29 cellular contexts compared by ENCODE assay signal in genomic region chr1:224805889-224806288, GRCh38.
"Had no signal": no experiment of that assay in that cellular context is flagged by ENCODE, and none has a peak within 500 bp of the region (broad histone marks: within the 10 kb centered on the region; RNA-seq: fewer than 3 reads in every experiment).

No MANE protein-coding gene starts in this region.

- H3K4me2 ChIP-seq: hepatocyte had no signal

- FAIRE-seq: astrocyte had no signal

- ATAC-seq: activated CD4-positive, alpha-beta T cell treated with anti-CD3 and anti-CD28 coated beads for 36 hours; activated CD8-positive, alpha-beta memory T cell treated with anti-CD3 and anti-CD28 coated beads, Interleukin-2, amount 10 ng/mL, durations not matched to agents 7 days and 5 days; activated CD8-positive, alpha-beta T cell treated with anti-CD3 and anti-CD28 coated beads, Interleukin-2, amount 10 ng/mL, durations not matched to agents 7 days and 5 days; activated naive CD4-positive, alpha-beta T cell treated with anti-CD3 and anti-CD28 coated beads, Interleukin-2, amount 50 U/mL, for 72 hours; effector memory CD8-positive, alpha-beta T cell; foreskin keratinocyte; gastrocnemius medialis; heart right ventricle had no signal

- H3K79me2 ChIP-seq: hepatocyte had no signal

- H3K36me3 ChIP-seq: brain microvascular endothelial cell, esophagus muscularis mucosa, gastrocnemius medialis, heart right ventricle had no signal

- H2AFZ ChIP-seq: hepatocyte had no signal

- H3K4me3 ChIP-seq: esophagus muscularis mucosa, gastrocnemius medialis, heart right ventricle, hepatocyte had no signal

- H3K27ac ChIP-seq: brain microvascular endothelial cell, esophagus muscularis mucosa, foreskin keratinocyte, gastrocnemius medialis, heart right ventricle, hepatocyte had no signal

- H3K4me1 ChIP-seq: foreskin keratinocyte, gastrocnemius medialis, heart right ventricle had no signal

- H3K27me3 ChIP-seq: brain microvascular endothelial cell, esophagus muscularis mucosa, foreskin keratinocyte, gastrocnemius medialis, hepatocyte had no signal

- DNase-seq: activated CD4-positive, alpha-beta memory T cell treated with anti-CD3 and anti-CD28 coated beads for 36 hours; activated CD4-positive, alpha-beta T cell treated with anti-CD3 and anti-CD28 coated beads for 36 hours; activated CD4-positive, alpha-beta T cell treated with anti-CD3 and anti-CD28 coated beads, Interleukin-2, amount 10 ng/mL, durations not matched to agents 24 days and 14 days; activated CD4-positive, CD25-positive, alpha-beta regulatory T cell; activated CD4-positive, CD25-positive, alpha-beta regulatory T cell treated with anti-CD3 and anti-CD28 coated beads, Interleukin-2, amount 50 U/mL, for 72 hours; activated CD8-positive, alpha-beta memory T cell treated with anti-CD3 and anti-CD28 coated beads, Interleukin-2, amount 10 ng/mL, durations not matched to agents 7 days and 5 days; activated CD8-positive, alpha-beta memory T cell treated with anti-CD3 and anti-CD28 coated beads, Interleukin-2, amount 50 U/mL, for 4 hours; activated CD8-positive, alpha-beta T cell treated with anti-CD3 and anti-CD28 coated beads, Interleukin-2, amount 10 ng/mL, durations not matched to agents 7 days and 5 days; activated gamma-delta T cell; activated naive CD4-positive, alpha-beta T cell; activated naive CD4-positive, alpha-beta T cell treated with anti-CD3 and anti-CD28 coated beads, Interleukin-2, amount 10 ng/mL, durations not matched to agents 7 days and 5 days; activated naive CD8-positive, alpha-beta T cell treated with anti-CD3 and anti-CD28 coated beads, Interleukin-2, amount 10 ng/mL, durations not matched to agents 7 days and 5 days; activated T-cell treated with anti-CD3 and anti-CD28 coated beads, Interleukin-2, amount 50 U/mL, for 1 hour; activated T-cell treated with anti-CD3 and anti-CD28 coated beads, Interleukin-2, amount 50 U/mL, for 48 hours; anterior cingulate cortex; brain microvascular endothelial cell; cortex of kidney; dermis blood vessel endothelial cell; effector CD4-positive, alpha-beta T cell; effector memory CD8-positive, alpha-beta T cell; erythroblast; foreskin keratinocyte; gastrocnemius medialis; heart right ventricle; T-helper 2 cell had no signal

- H3K9me3 ChIP-seq: esophagus muscularis mucosa, gastrocnemius medialis, heart right ventricle had no signal
